In the genomic region with DNA sequence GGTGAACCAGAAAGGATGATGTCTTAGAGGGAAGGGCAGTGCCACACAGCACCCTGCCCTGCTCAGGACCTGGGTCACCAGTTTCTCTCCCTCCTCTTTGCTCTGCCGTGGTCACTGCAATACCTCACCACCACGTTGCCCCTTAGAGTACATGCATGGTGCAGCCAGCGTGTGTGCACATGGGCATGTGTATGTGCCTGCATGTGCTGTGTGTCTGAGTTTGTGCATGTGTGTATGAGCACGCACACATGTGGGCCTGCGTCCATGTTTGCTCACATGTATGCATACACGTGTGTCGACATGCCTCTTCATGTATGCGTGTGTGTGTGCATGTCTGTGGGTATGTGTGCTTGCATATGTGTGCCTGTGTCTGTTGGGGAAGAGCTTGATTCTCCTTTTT, we compare ENCODE assay signal across 27 cellular contexts. TPM values are rescaled to one million over a fixed set of nuclear protein-coding genes. Genes with fewer than 3 reads are reported as not detected.
DNase-seq lines count a peak whose midpoint lies in the region; ATAC-seq, FAIRE-seq and TF ChIP-seq lines count a peak whose summit lies in the region.
"Had no signal": no experiment of that assay in that cellular context is flagged by ENCODE, and none has a peak within 500 bp of the region (broad histone marks: within the 10 kb centered on the region; RNA-seq: fewer than 3 reads in every experiment).

No MANE protein-coding gene starts in this region.

- no peaks in the 10 kb centered on the region for H3K27me3 ChIP-seq in bronchial epithelial cell (ENCODE audit: control insufficient read depth, insufficient read depth, low read length)
- H3K27me3 ChIP-seq: BE2C, gastrocnemius medialis, hepatocyte, Peyer's patch, thyroid gland had no signal

- peaks cover 5% of the 10 kb centered on the region for H3K36me3 Mint-ChIP-seq in stimulated activated effector memory CD8-positive, alpha-beta T cell treated with anti-CD3 and anti-CD28 coated beads, Interleukin-12 subunit alpha, Interleukin-12 subunit beta, amount 100 ng/mL, for 72 hours

- no peak overlapping the region for H3K4me3 Mint-ChIP-seq in stimulated activated effector memory CD8-positive, alpha-beta T cell treated with anti-CD3 and anti-CD28 coated beads, Interleukin-12 subunit alpha, Interleukin-12 subunit beta, amount 100 ng/mL, for 72 hours
- H3K4me3 Mint-ChIP-seq: dendritic cell treated with granulocyte-macrophage colony-stimulating factor and Interleukin-4, amounts not matched to agents 40 ng/mL and 50 ng/mL, for 4 days had no signal

- no peaks in the 10 kb centered on the region for H3K9me3 ChIP-seq in KOPT-K1 (ENCODE audit: insufficient read depth, low read length, poor library complexity, severe bottlenecking)
- H3K9me3 ChIP-seq: BE2C, gastrocnemius medialis, Peyer's patch, thyroid gland had no signal

- peak; percentile 62 for FAIRE-seq in bronchial epithelial cell (lab: Jason Lieb, UNC)
- FAIRE-seq: endometrium, GM19239 had no signal

- no peak for TF ChIP-seq CTCF in bronchial epithelial cell (IDR thresholded peaks at IDR 0.05; ENCODE audit: insufficient read depth, low read length, severe bottlenecking)

- H3K9me3 Mint-ChIP-seq in stimulated activated effector memory CD8-positive, alpha-beta T cell treated with anti-CD3 and anti-CD28 coated beads, Interleukin-12 subunit alpha, Interleukin-12 subunit beta, amount 100 ng/mL, for 72 hours = no peaks in the 10 kb centered on the region
- H3K9me3 Mint-ChIP-seq: dendritic cell treated with granulocyte-macrophage colony-stimulating factor and Interleukin-4, amounts not matched to agents 40 ng/mL and 50 ng/mL, for 4 days had no signal

- peak overlapping the region; percentile 91 for H3K27ac Mint-ChIP-seq in stimulated activated effector memory CD8-positive, alpha-beta T cell treated with anti-CD3 and anti-CD28 coated beads, Interleukin-12 subunit alpha, Interleukin-12 subunit beta, amount 100 ng/mL, for 72 hours
- H3K27ac Mint-ChIP-seq: activated naive CD4-positive, alpha-beta T cell treated with anti-CD3 and anti-CD28 coated beads, Interleukin-2, amount 50 U/mL, for 72 hours; dendritic cell treated with granulocyte-macrophage colony-stimulating factor and Interleukin-4, amounts not matched to agents 40 ng/mL and 50 ng/mL, for 4 days had no signal

- no peaks in the 10 kb centered on the region for H3K36me3 ChIP-seq in KOPT-K1 (ENCODE audit: insufficient read depth, low read length)
- H3K36me3 ChIP-seq in bronchial epithelial cell (ENCODE audit: control insufficient read depth, insufficient read depth, low read length) = no peaks in the 10 kb centered on the region
- H3K36me3 ChIP-seq: BE2C, gastrocnemius medialis, Peyer's patch, thyroid gland had no signal

- H3K27ac ChIP-seq in KOPT-K1 (ENCODE audit: low read depth, low read length, poor library complexity, severe bottlenecking) = peak overlapping the region; percentile 100
- H3K27ac ChIP-seq: gastrocnemius medialis, hepatocyte, thyroid gland had no signal

- DNase-seq in activated effector memory CD4-positive, alpha-beta T cell treated with anti-CD3 and anti-CD28 coated beads, Interleukin-2, amount 50 U/mL, for 16 hours = peak; percentile 58
- no peak for DNase-seq in activated effector memory CD4-positive, alpha-beta T cell treated with Interleukin-2 at 50 U/mL for 16 hours
- no peak for DNase-seq in bronchial epithelial cell (ENCODE audit: low read depth)
- DNase-seq in stimulated activated effector memory CD8-positive, alpha-beta T cell treated with anti-CD3 and anti-CD28 coated beads, Interleukin-12 subunit alpha, Interleukin-12 subunit beta, amount 100 ng/mL, for 72 hours (ENCODE audit: low spot score in 2 of 2) = no peak
- DNase-seq: activated T-cell treated with anti-CD3 and anti-CD28 coated beads, Interleukin-2, amount 50 U/mL, for 1 hour; BE2C; central memory CD4-positive, alpha-beta T cell; gastrocnemius medialis; GF-D8; H7; KG1; NCI-H1417 treated with DMSO at 0.1 percent for 48 hours; NCI-H2081 treated with DMSO at 0.1 percent for 48 hours; NCI-H748 treated with DMSO at 0.1 percent for 48 hours; occipital lobe; Peyer's patch; SHP77 treated with DMSO at 0.1 percent for 48 hours; stimulated activated naive CD8-positive, alpha-beta T cell treated with anti-CD3 and anti-CD28 coated beads, Interleukin-15, Interleukin-2, amounts not matched to agents 100 U/mL and 50 U/mL, for 24 hours; thyroid gland had no signal

- no peak for ATAC-seq in stimulated activated effector memory CD8-positive, alpha-beta T cell treated with anti-CD3 and anti-CD28 coated beads, Interleukin-12 subunit alpha, Interleukin-12 subunit beta, amount 100 ng/mL, for 72 hours
- ATAC-seq in HG03135 (IDR thresholded peaks at IDR 0.05; ENCODE audit: unreplicated experiment) (no peak), GM21619 (IDR thresholded peaks at IDR 0.05; ENCODE audit: unreplicated experiment) (no peak)
- ATAC-seq: activated naive CD4-positive, alpha-beta T cell treated with anti-CD3 and anti-CD28 coated beads, Interleukin-2, amount 50 U/mL, for 72 hours; gastrocnemius medialis; stimulated activated naive CD8-positive, alpha-beta T cell treated with anti-CD3 and anti-CD28 coated beads, Interleukin-15, Interleukin-2, amounts not matched to agents 100 U/mL and 50 U/mL, for 24 hours had no signal

- peaks cover 87% of the 10 kb centered on the region for H3K4me1 Mint-ChIP-seq in stimulated activated effector memory CD8-positive, alpha-beta T cell treated with anti-CD3 and anti-CD28 coated beads, Interleukin-12 subunit alpha, Interleukin-12 subunit beta, amount 100 ng/mL, for 72 hours

- H3K4me3 ChIP-seq in bronchial epithelial cell (ENCODE audit: low read depth, low read length) = no peak overlapping the region
- H3K4me3 ChIP-seq: gastrocnemius medialis, hepatocyte, Peyer's patch, thyroid gland had no signal

RNA-seq across cellular contexts. Expression of a gene that starts 41.5 kb away (rescaled TPM):
- 1.8 and 6.1 TPM in 2 replicates for total RNA-seq in bronchial epithelial cell
